1 cellular context compared by ENCODE assay signal in genomic region chr3:158104346-158105020, GRCh38.
TF ChIP-seq lines count a peak whose summit lies in the region.

No MANE protein-coding gene starts in this region.

TF ChIP-seq in SK-N-SH, 30 proteins besides CTCF, POLR2A, EP300 and RAD21 (continued from another document):
- TF ChIP-seq, protein P1, sequence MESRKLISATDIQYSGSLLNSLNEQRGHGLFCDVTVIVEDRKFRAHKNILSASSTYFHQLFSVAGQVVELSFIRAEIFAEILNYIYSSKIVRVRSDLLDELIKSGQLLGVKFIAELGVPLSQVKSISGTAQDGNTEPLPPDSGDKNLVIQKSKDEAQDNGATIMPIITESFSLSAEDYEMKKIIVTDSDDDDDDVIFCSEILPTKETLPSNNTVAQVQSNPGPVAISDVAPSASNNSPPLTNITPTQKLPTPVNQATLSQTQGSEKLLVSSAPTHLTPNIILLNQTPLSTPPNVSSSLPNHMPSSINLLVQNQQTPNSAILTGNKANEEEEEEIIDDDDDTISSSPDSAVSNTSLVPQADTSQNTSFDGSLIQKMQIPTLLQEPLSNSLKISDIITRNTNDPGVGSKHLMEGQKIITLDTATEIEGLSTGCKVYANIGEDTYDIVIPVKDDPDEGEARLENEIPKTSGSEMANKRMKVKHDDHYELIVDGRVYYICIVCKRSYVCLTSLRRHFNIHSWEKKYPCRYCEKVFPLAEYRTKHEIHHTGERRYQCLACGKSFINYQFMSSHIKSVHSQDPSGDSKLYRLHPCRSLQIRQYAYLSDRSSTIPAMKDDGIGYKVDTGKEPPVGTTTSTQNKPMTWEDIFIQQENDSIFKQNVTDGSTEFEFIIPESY (IDR thresholded peaks at IDR 0.05; ENCODE audit: borderline replicate concordance, low read depth), result no peak
